In genomic region chr7:123522061-123522460, GRCh38 we compare ENCODE assay signal across 1 cellular context.
TF ChIP-seq lines count a peak whose summit lies in the region.

No MANE protein-coding gene starts in this region.

TF ChIP-seq in GM23338, 12 proteins besides CTCF, POLR2A, EP300 and RAD21 (continued from another document):
- no peak for TF ChIP-seq ZNF462 (CRISPR knock-in tag; IDR thresholded peaks at IDR 0.05)
